In the genomic region with DNA sequence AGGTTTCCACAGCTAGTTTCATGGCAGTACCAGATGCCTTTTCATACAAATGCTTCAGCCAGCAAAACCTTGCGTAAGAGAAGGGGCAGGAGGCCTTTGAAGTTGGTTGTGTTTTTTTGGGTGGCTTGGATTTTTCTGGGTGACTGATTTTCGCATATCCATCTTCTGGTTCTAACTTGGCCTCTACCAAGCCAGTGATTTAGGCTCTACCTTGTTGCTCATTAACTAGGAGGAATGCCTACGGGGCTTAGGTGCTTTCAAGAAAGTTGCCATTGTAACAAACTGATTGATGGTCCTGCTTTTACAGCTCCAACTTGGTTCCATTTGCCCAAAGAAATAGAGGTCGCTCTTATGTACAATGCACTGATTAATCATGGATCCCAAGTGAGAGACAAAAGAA, we compare ENCODE assay signal across 26 cellular contexts.
"Had no signal": no experiment of that assay in that cellular context is flagged by ENCODE, and none has a peak within 500 bp of the region (broad histone marks: within the 10 kb centered on the region; RNA-seq: fewer than 3 reads in every experiment).

No MANE protein-coding gene starts in this region.

- H3K27me3 ChIP-seq: adrenal gland, ascending aorta, colonic mucosa, dorsolateral prefrontal cortex, gastroesophageal sphincter, vagina had no signal

- H3K36me3 ChIP-seq: adrenal gland, ascending aorta, colonic mucosa, gastroesophageal sphincter, heart left ventricle, left lung, transverse colon, vagina had no signal

- H3K27me3 Mint-ChIP-seq: activated CD4-positive, alpha-beta T cell treated with anti-CD3 and anti-CD28 coated beads, Interleukin-2, amount 10 ng/mL, durations not matched to agents 7 days and 5 days had no signal

- DNase-seq: activated CD4-positive, alpha-beta T cell treated with anti-CD3 and anti-CD28 coated beads, Interleukin-2, amount 10 ng/mL, durations not matched to agents 7 days and 5 days; activated CD8-positive, alpha-beta T cell treated with anti-CD3 and anti-CD28 coated beads, Interleukin-2, amount 10 ng/mL, durations not matched to agents 7 days and 5 days; activated naive CD4-positive, alpha-beta T cell; activated T-cell treated with anti-CD3 and anti-CD28 coated beads, Interleukin-2, amount 50 U/mL, for 1 hour; adrenal gland; central memory CD4-positive, alpha-beta T cell; colonic mucosa; dorsolateral prefrontal cortex; effector memory CD8-positive, alpha-beta T cell; heart left ventricle; left lung; naive thymus-derived CD4-positive, alpha-beta T cell; posterior cingulate gyrus; retina; stimulated activated CD4-positive, alpha-beta T cell treated with anti-CD3 and anti-CD28 coated beads, Interleukin-2, amount 100 ng/mL, for 48 hours; stimulated activated CD8-positive, alpha-beta memory T cell treated with anti-CD3 and anti-CD28 coated beads, Interleukin-4, amount 100 ng/mL, for 48 hours; stimulated activated naive B cell treated with anti-CD40 and anti-IgM and Interleukin-4, amounts not matched to agents 10 μg/mL and 1 μg/mL and 100 μg/mL, for 72 hours; transverse colon had no signal

- H3K9me3 Mint-ChIP-seq: activated CD4-positive, alpha-beta T cell treated with anti-CD3 and anti-CD28 coated beads, Interleukin-2, amount 10 ng/mL, durations not matched to agents 7 days and 5 days; effector memory CD8-positive, alpha-beta T cell; stimulated activated naive B cell treated with anti-CD40 and anti-IgM and Interleukin-4, amounts not matched to agents 10 μg/mL and 1 μg/mL and 100 μg/mL, for 72 hours had no signal

- H3K27ac ChIP-seq: adrenal gland, ascending aorta, colonic mucosa, dorsolateral prefrontal cortex, gastroesophageal sphincter, heart left ventricle, left lung, transverse colon, vagina, VCaP had no signal

- FAIRE-seq: endothelial cell of umbilical vein, islet of Langerhans had no signal

- H3K4me3 Mint-ChIP-seq: activated CD4-positive, alpha-beta T cell treated with anti-CD3 and anti-CD28 coated beads, Interleukin-2, amount 10 ng/mL, durations not matched to agents 7 days and 5 days; activated CD8-positive, alpha-beta T cell treated with anti-CD3 and anti-CD28 coated beads, Interleukin-2, amount 10 ng/mL, durations not matched to agents 7 days and 5 days; activated naive CD8-positive, alpha-beta T cell; effector memory CD8-positive, alpha-beta T cell; naive thymus-derived CD4-positive, alpha-beta T cell; stimulated activated naive B cell treated with anti-CD40 and anti-IgM and Interleukin-4, amounts not matched to agents 10 μg/mL and 1 μg/mL and 100 μg/mL, for 72 hours had no signal

- H3K4me3 ChIP-seq: adrenal gland, ascending aorta, colonic mucosa, dorsolateral prefrontal cortex, gastroesophageal sphincter, heart left ventricle, left lung, transverse colon, vagina had no signal

- H3K4me1 Mint-ChIP-seq: activated CD4-positive, alpha-beta T cell treated with anti-CD3 and anti-CD28 coated beads, Interleukin-2, amount 10 ng/mL, durations not matched to agents 7 days and 5 days; naive thymus-derived CD4-positive, alpha-beta T cell; stimulated activated naive B cell treated with anti-CD40 and anti-IgM and Interleukin-4, amounts not matched to agents 10 μg/mL and 1 μg/mL and 100 μg/mL, for 72 hours had no signal

- H3K4me1 ChIP-seq: adrenal gland, colonic mucosa, gastroesophageal sphincter, heart left ventricle, left lung, transverse colon, vagina had no signal

- ATAC-seq: activated CD4-positive, CD25-positive, alpha-beta regulatory T cell treated with anti-CD3 and anti-CD28 coated beads, Interleukin-2, amount 50 U/mL, for 24 hours; activated CD8-positive, alpha-beta T cell treated with anti-CD3 and anti-CD28 coated beads, Interleukin-2, amount 10 ng/mL, durations not matched to agents 7 days and 5 days; effector memory CD8-positive, alpha-beta T cell; gastroesophageal sphincter; heart left ventricle; left lung; naive thymus-derived CD4-positive, alpha-beta T cell; stimulated activated naive B cell treated with anti-CD40 and anti-IgM and Interleukin-4, amounts not matched to agents 10 μg/mL and 1 μg/mL and 100 μg/mL, for 72 hours had no signal

- H3K27ac Mint-ChIP-seq: activated CD4-positive, alpha-beta T cell treated with anti-CD3 and anti-CD28 coated beads, Interleukin-2, amount 10 ng/mL, durations not matched to agents 7 days and 5 days; activated CD8-positive, alpha-beta T cell treated with anti-CD3 and anti-CD28 coated beads, Interleukin-2, amount 10 ng/mL, durations not matched to agents 7 days and 5 days; activated naive CD8-positive, alpha-beta T cell; effector memory CD8-positive, alpha-beta T cell; naive thymus-derived CD4-positive, alpha-beta T cell; stimulated activated naive B cell treated with anti-CD40 and anti-IgM and Interleukin-4, amounts not matched to agents 10 μg/mL and 1 μg/mL and 100 μg/mL, for 72 hours had no signal

- H3K9me3 ChIP-seq: adrenal gland, ascending aorta, colonic mucosa, gastroesophageal sphincter, heart left ventricle, left lung, transverse colon, vagina had no signal

- H3K36me3 Mint-ChIP-seq: activated naive CD8-positive, alpha-beta T cell; naive thymus-derived CD4-positive, alpha-beta T cell; stimulated activated naive B cell treated with anti-CD40 and anti-IgM and Interleukin-4, amounts not matched to agents 10 μg/mL and 1 μg/mL and 100 μg/mL, for 72 hours had no signal
